ENCODE assay signal across 24 cellular contexts in the genomic region with DNA sequence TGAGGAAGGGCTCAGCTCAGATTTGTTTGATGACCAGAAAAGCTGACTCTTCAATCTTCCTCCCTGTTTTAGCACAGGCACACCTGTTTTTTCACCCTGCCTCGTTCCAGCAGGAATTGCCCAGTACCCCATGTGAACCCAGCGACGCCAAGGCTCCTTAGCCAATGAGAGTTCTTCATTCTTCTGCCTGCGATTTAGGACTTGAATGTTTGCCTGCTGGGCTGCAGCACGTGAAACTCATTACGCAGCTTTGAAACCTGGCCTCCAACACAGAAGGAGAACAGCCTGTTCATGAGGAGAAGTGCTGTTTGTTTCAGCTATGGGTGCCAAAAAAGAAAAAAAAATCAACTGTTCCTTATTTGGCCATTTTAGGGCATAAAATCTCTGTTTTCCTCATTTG.
DNase-seq lines count a peak whose midpoint lies in the region; ATAC-seq and TF ChIP-seq lines count a peak whose summit lies in the region.
"Had no signal": no experiment of that assay in that cellular context is flagged by ENCODE, and none has a peak within 500 bp of the region (broad histone marks: within the 10 kb centered on the region; RNA-seq: fewer than 3 reads in every experiment).

No MANE protein-coding gene starts in this region.

- TF ChIP-seq POLR2A in gastrocnemius medialis (IDR thresholded peaks at IDR 0.05) = no peak

- H3K79me2 ChIP-seq in OCI-LY7 (ENCODE audit: insufficient read depth, low read depth, low read length) = no peaks in the 10 kb centered on the region

- H3K4me1 ChIP-seq in left lung (no peaks in the 10 kb centered on the region), gastrocnemius medialis (peaks cover 0 to 4% of the 10 kb centered on the region in 2 donors), OCI-LY7 (ENCODE audit: insufficient read depth, low read length, poor library complexity, severe bottlenecking) (no peaks in the 10 kb centered on the region)
- H3K4me1 ChIP-seq: adrenal gland, thyroid gland had no signal

- H3K4me2 ChIP-seq in OCI-LY7 (ENCODE audit: low read length) = no peak overlapping the region

- H2AFZ ChIP-seq in OCI-LY7 (ENCODE audit: low read length) = no peak overlapping the region

- H3K27ac ChIP-seq in dorsolateral prefrontal cortex (peak overlapping the region in 2 of 59 donors; percentile 18 to 36), left lung (no peak overlapping the region), gastrocnemius medialis (peak overlapping the region in 1 of 4 donors; percentile 50), OCI-LY7 (ENCODE audit: low read depth, low read length, poor library complexity, severe bottlenecking) (no peak overlapping the region)
- H3K27ac ChIP-seq: adrenal gland, cardiac muscle cell, thyroid gland had no signal

- intact Hi-C loops in dorsolateral prefrontal cortex (cut with DNase I) (no loop called here), left lung (cut with DNase I) (no loop called here), gastrocnemius medialis (cut with DNase I; ENCODE audit: low total_unique reads) (no loop called here), OCI-LY7 (cut with micrococcal nuclease; ENCODE audit: unreplicated experiment) (no loop called here)

- DNase-seq in NCI-H69 (lab: John Stamatoyannopoulos, UW) (peak; percentile 44), dorsolateral prefrontal cortex (peak in 7 of 10 donors; percentile 16 to 48 (median 41)), left lung (no peak), gastrocnemius medialis (peak; percentile 22 to 45), OCI-LY7 (ENCODE audit: low spot score) (no peak), D341Med (ENCODE audit: low spot score) (no peak)
- DNase-seq in activated CD4-positive, alpha-beta T cell treated with anti-CD3 and anti-CD28 coated beads for 1 hour = no peak
- DNase-seq in central memory CD4-positive, alpha-beta T cell = no peak
- DNase-seq: activated gamma-delta T cell treated with Interleukin-2 at 50 U/mL for 16 hours; CD4-positive, alpha-beta T cell; DMS53; islet precursor cell; NCI-H1105; NCI-H2081 treated with DMSO at 0.1 percent for 48 hours; NCI-H510A treated with DMSO at 0.1 percent for 48 hours; SHP77; stimulated activated CD4-positive, alpha-beta T cell treated with anti-CD3 and anti-CD28 coated beads, Interleukin-1b, Interleukin-23, amount 100 ng/mL, for 48 hours; stimulated activated naive B cell treated with anti-CD40 and anti-IgM and Interleukin-4, amounts not matched to agents 10 μg/mL and 1 μg/mL and 100 μg/mL, for 72 hours; T-cell; thyroid gland had no signal

- POLR2A ChIA-PET in OCI-LY7 (lab: Charles Lee) = no interaction called here

- H3K9me2 ChIP-seq in OCI-LY7 (ENCODE audit: insufficient read depth, low read length) = no peaks in the 10 kb centered on the region

- H3K9me3 ChIP-seq in left lung (no peaks in the 10 kb centered on the region), gastrocnemius medialis (no peaks in the 10 kb centered on the region), OCI-LY7 (ENCODE audit: low read length) (no peaks in the 10 kb centered on the region)
- H3K9me3 ChIP-seq: adrenal gland, thyroid gland had no signal

- H4K20me1 ChIP-seq in OCI-LY7 (ENCODE audit: insufficient read depth, low read length) = no peaks in the 10 kb centered on the region

- ATAC-seq in left lung (peak; percentile 59), gastrocnemius medialis (peak; percentile 61 to 83)
- ATAC-seq: GM12878; stimulated activated naive B cell treated with anti-CD40 and anti-IgM and Interleukin-4, amounts not matched to agents 10 μg/mL and 1 μg/mL and 100 μg/mL, for 72 hours; T-cell had no signal

- BruUV-seq in OCI-LY7 (replicated peaks; lab: Mats Ljungman, UMichigan) = no TSS peak

- in situ Hi-C loops in gastrocnemius medialis (cut with MboI; ENCODE audit: low sequenced_read_pairs in 4 of 4) = no loop called here

- TF ChIP-seq CTCF in dorsolateral prefrontal cortex (IDR thresholded peaks at IDR 0.05 in 54 of 56, conservative IDR thresholded peaks at IDR 0.05 in 2 of 56; ENCODE audit: low read depth in 1 of 56, partially characterized antibody in 56 of 56) (no peak), left lung (IDR thresholded peaks at IDR 0.05) (no peak), gastrocnemius medialis (IDR thresholded peaks at IDR 0.05 in 4 of 5, conservative IDR thresholded peaks at IDR 0.05 in 1 of 5) (no peak), OCI-LY7 (conservative IDR thresholded peaks at IDR 0.05; ENCODE audit: low read length) (no peak)

- H3K36me3 ChIP-seq in left lung = no peaks in the 10 kb centered on the region
- no peaks in the 10 kb centered on the region for H3K36me3 ChIP-seq in gastrocnemius medialis
- H3K36me3 ChIP-seq in OCI-LY7 (ENCODE audit: insufficient read depth, low read length) = no peaks in the 10 kb centered on the region
- H3K36me3 ChIP-seq: adrenal gland, cardiac muscle cell, thyroid gland had no signal

- CTCF ChIA-PET in OCI-LY7 (lab: Charles Lee; ENCODE audit: unreplicated experiment) = no interaction called here

- no peaks in the 10 kb centered on the region for H3K27me3 ChIP-seq in dorsolateral prefrontal cortex
- H3K27me3 ChIP-seq in left lung = no peaks in the 10 kb centered on the region
- H3K27me3 ChIP-seq in gastrocnemius medialis = no peaks in the 10 kb centered on the region
- H3K27me3 ChIP-seq: adrenal gland, cardiac muscle cell, thyroid gland had no signal

- H3K4me3 ChIP-seq in dorsolateral prefrontal cortex (peak overlapping the region in 1 of 59 donors; percentile 7), left lung (no peak overlapping the region), gastrocnemius medialis (no peak overlapping the region), OCI-LY7 (ENCODE audit: low read depth, low read length, poor library complexity, severe bottlenecking) (no peak overlapping the region)
- H3K4me3 ChIP-seq: adrenal gland, cardiac muscle cell, GM12878, lung, thyroid gland had no signal

Comparison
In these comparisons a context has a peak if more than half of its experiments do, and no peak if none do; other contexts are left out.
1. DNase-seq: peak in NCI-H69 (single experiment), dorsolateral prefrontal cortex (7 of 10) and gastrocnemius medialis (2 of 2); none in left lung (0 of 2), activated CD4-positive, alpha-beta T cell treated with anti-CD3 and anti-CD28 coated beads for 1 hour (single experiment), central memory CD4-positive, alpha-beta T cell (single experiment), OCI-LY7 (single experiment) and D341Med (single experiment).